Comparison of ENCODE assay signal across 8 cellular contexts in genomic region chr5:171418982-171419662, GRCh38. TPM values are rescaled to one million over a fixed set of nuclear protein-coding genes. Genes with fewer than 3 reads are reported as not detected.
DNase-seq lines count a peak whose midpoint lies in the region; ATAC-seq and TF ChIP-seq lines count a peak whose summit lies in the region.

Gene FGF18, plus strand, starts transcription at chr5:171419647. Its CDS starts 553 bp downstream, at chr5:171420200.

- no TSS peak for BruUV-seq in HCT116 (replicated peaks; lab: Mats Ljungman, UMichigan)

- H3K4me2 ChIP-seq in HCT116 (ENCODE audit: low read length), result peak within 1 kb of the TSS; percentile 92

- peaks cover 0 to 42% of the 10 kb centered on the region in 2 experiments; a peak in 3 of 4 replicates for H3K4me1 ChIP-seq in HCT116 (ENCODE audit: control insufficient read depth in 1 of 2, insufficient read depth in 2 of 2, low read length in 2 of 2)
- H3K4me1 ChIP-seq in ovary (ENCODE audit: insufficient read depth), result peaks cover 6% of the 10 kb centered on the region

- H2AFZ ChIP-seq in HCT116 (ENCODE audit: low read depth, low read length, poor library complexity, severe bottlenecking), result no peak within 1 kb of the TSS

- TF ChIP-seq POLR2A in HCT116 (IDR thresholded peaks at IDR 0.05; ENCODE audit: borderline replicate concordance, extremely low read depth, insufficient read depth, insufficient read length) (no peak), ovary (IDR thresholded peaks at IDR 0.05) (no peak)

- POLR2A ChIA-PET in HCT116 (lab: Charles Lee), result interaction anchor here (1.9 kb wide), 1 partner anchor 31 kb away, joined by 12 read pairs; the partner anchor contains the start of gene NPM1

- TF ChIP-seq RAD21 in HCT116 (IDR thresholded peaks at IDR 0.05; ENCODE audit: low read depth), result no peak

- H3K36me3 ChIP-seq in HCT116 (ENCODE audit: control insufficient read depth in 1 of 2, insufficient read depth in 2 of 2, low read length in 2 of 2) (no peaks in the 10 kb centered on the region), ovary (no peaks in the 10 kb centered on the region)

- H3K4me3 ChIP-seq in HCT116 (replicated peaks in 1 of 2; ENCODE audit: low read depth in 1 of 2, low read length in 2 of 2) (peak within 1 kb of the TSS; percentile 42 to 58), ovary (peak within 1 kb of the TSS; percentile 25)

- no peaks in the 10 kb centered on the region for H3K9me3 ChIP-seq in HCT116 (ENCODE audit: control insufficient read depth in 1 of 2, insufficient read depth in 1 of 2, low read depth in 1 of 2, low read length in 2 of 2)
- H3K9me3 ChIP-seq in ovary, result no peaks in the 10 kb centered on the region

- H3K9ac ChIP-seq in HCT116 (ENCODE audit: low read length), result peak within 1 kb of the TSS; percentile 44

- no peaks in the 10 kb centered on the region for H3K27me3 ChIP-seq in HCT116 (ENCODE audit: insufficient read depth, low read length)
- peaks cover 2% of the 10 kb centered on the region for H3K27me3 ChIP-seq in ovary

- CTCF ChIA-PET in HCT116 (lab: Charles Lee), result interaction anchor here (0.8 to 3.3 kb wide), 17 partner anchors 25 to 640 kb away, joined by 3 to 32 read pairs (median 4); no protein-coding TSS in a partner anchor

- intact Hi-C loops in HCT116 (cut with micrococcal nuclease), result loop anchor here (1.0 to 2.0 kb wide), 4 partner anchors 187 to 488 kb away; no protein-coding TSS in a partner anchor
- intact Hi-C loops in ovary (cut with DNase I), result loop anchor here in 2 of 4 donors (10.0 kb wide), 2 partner anchors 196 to 766 kb away; partner anchors contain the start of gene STK10 (in 1 of the 2)

- H3K79me2 ChIP-seq in HCT116 (ENCODE audit: insufficient read depth, low read length), result peaks cover 11% of the 10 kb centered on the region

- ATAC-seq in HCT116, result peak; percentile 76
- no peak for ATAC-seq in HG02763 (IDR thresholded peaks at IDR 0.05; ENCODE audit: unreplicated experiment)
- no peak for ATAC-seq in GM21576 (IDR thresholded peaks at IDR 0.05; ENCODE audit: unreplicated experiment)

- DNase-seq in GM03348 (ENCODE audit: low spot score) (peak; percentile 54), HCT116 (ENCODE audit: low read depth, low spot score) (peak; percentile 56), NCI-H226 (peak; percentile 98), glomerular visceral epithelial cell (ENCODE audit: extremely low spot score) (peak; percentile 77), ovary (peak in 4 of 5 donors; percentile 26 to 60 (median 42))
- DNase-seq in activated effector memory CD4-positive, alpha-beta T cell treated with Interleukin-2 at 50 U/mL for 16 hours, result peak; percentile 13

- H4K20me1 ChIP-seq in HCT116 (ENCODE audit: insufficient read depth), result peaks cover 17% of the 10 kb centered on the region; the same call in 1 of the 2 replicates

- RAD21 ChIA-PET in HCT116 (lab: Charles Lee; ENCODE audit: low non-redundant PET in 1 of 2, low total read pairs in 2 of 2, uncharacterized antibody in 2 of 2, unreplicated experiment in 2 of 2), result interaction anchor here in 1 of 2 experiments (2.0 kb wide), 1 partner anchor 187 kb away, joined by 8 read pairs; no protein-coding TSS in a partner anchor

- H3K9me2 ChIP-seq in HCT116 (ENCODE audit: insufficient read depth), result no peaks in the 10 kb centered on the region

- TF ChIP-seq CTCF in HCT116 (IDR thresholded peaks at IDR 0.05 in 2 of 3, conservative IDR thresholded peaks at IDR 0.05 in 1 of 3; ENCODE audit: borderline replicate concordance in 1 of 3, insufficient read depth in 1 of 3, low read depth in 2 of 3, low read length in 2 of 3) (peak in 1 of 3 experiments; percentile 26; a peak in 2 of 6 replicates), ovary (IDR thresholded peaks at IDR 0.05) (peak in 1 of 3 donors; percentile 9)

- H3K27ac ChIP-seq in HCT116 (ENCODE audit: low read depth, low read length), result peak within 1 kb of the TSS; percentile 50
- no peak within 1 kb of the TSS for H3K27ac ChIP-seq in ovary

- WGBS in ovary, 3 donors, result 0 to 2% (median 1%) methylated on average over 18 to 70 of the region's 70 CpGs

- TF ChIP-seq EP300 in ovary (IDR thresholded peaks at IDR 0.05), result no peak

TF ChIP-seq in HCT116, 20 proteins besides CTCF, POLR2A, EP300 and RAD21:
- TF ChIP-seq CBX3 (IDR thresholded peaks at IDR 0.05; ENCODE audit: low read depth) (no peak), EZH2 (IDR thresholded peaks at IDR 0.05) (no peak), MAX (IDR thresholded peaks at IDR 0.05) (no peak; the same call in 1 of the 2 replicates), EGR1 (IDR thresholded peaks at IDR 0.05; ENCODE audit: low read depth) (no peak; the same call in 1 of the 2 replicates), POLR2AphosphoS5 (IDR thresholded peaks at IDR 0.05; ENCODE audit: low read depth, low read length) (0 out of 2 replicates have a peak, but pooled peaks have one; percentile 5), ATF3 (IDR thresholded peaks at IDR 0.05) (no peak), FOSL1 (IDR thresholded peaks at IDR 0.05; ENCODE audit: low read depth) (no peak), CEBPB (IDR thresholded peaks at IDR 0.05; ENCODE audit: low read depth) (no peak), TCF7L2 (IDR thresholded peaks at IDR 0.05; ENCODE audit: borderline replicate concordance, extremely low read depth, insufficient read depth, insufficient read length) (peak; percentile 99), ELF1 (IDR thresholded peaks at IDR 0.05; ENCODE audit: borderline replicate concordance, low read depth) (no peak), EZH2phosphoT487 (IDR thresholded peaks at IDR 0.05; ENCODE audit: borderline replicate concordance) (no peak), REST (IDR thresholded peaks at IDR 0.05; ENCODE audit: low read depth) (no peak), JUND (IDR thresholded peaks at IDR 0.05) (no peak)

RNA-seq across cellular contexts. Expression of gene FGF18, which starts in this region (rescaled TPM):
- total RNA-seq in HCT116 (2021; ENCODE audit: unreplicated experiment) (0.96 TPM), ovary (1 to 10 TPM in 2 of 7 donors, under 1 TPM in 4, not detected in 1; 0.32 to 7.9 (median 0.74) TPM)
- polyA plus RNA-seq in HCT116 (2012), result 0.42 and 0.62 TPM in 2 replicates
- polyA plus RNA-seq in ovary, result under 1 TPM; 0.27 to 0.33 TPM

Comparison
In these comparisons a context has a peak if more than half of its experiments do, and no peak if none do; other contexts are left out.
1. Peak in DNase-seq, ATAC-seq, H3K4me3 ChIP-seq, H3K27ac ChIP-seq, H3K9ac ChIP-seq and H3K4me2 ChIP-seq in HCT116; RNA of the gene not detected or under 1 TPM.
2. DNase-seq: peak in every context shown above with its lines; median percentile 98 in NCI-H226; 77 in glomerular visceral epithelial cell; 56 in HCT116; 54 in GM03348; 42 in ovary; 13 in activated effector memory CD4-positive, alpha-beta T cell treated with Interleukin-2 at 50 U/mL for 16 hours.